Comparison of ENCODE assay signal across 26 cellular contexts in genomic region chr18:23245461-23245860, GRCh38.
"Had no signal": no experiment of that assay in that cellular context is flagged by ENCODE, and none has a peak within 500 bp of the region (broad histone marks: within the 10 kb centered on the region; RNA-seq: fewer than 3 reads in every experiment).

No MANE protein-coding gene starts in this region.

- H3K9me3 Mint-ChIP-seq: dendritic cell treated with granulocyte-macrophage colony-stimulating factor and Interleukin-4, amounts not matched to agents 40 ng/mL and 50 ng/mL, for 4 days; naive B cell; natural killer cell treated with Interleukin-12 subunit alpha and Interleukin-12 subunit beta and Interleukin-15 and Interleukin-18, amount 100 ng/mL, for 72 hours; stimulated activated effector memory CD8-positive, alpha-beta T cell treated with anti-CD3 and anti-CD28 coated beads, Interleukin-12 subunit alpha, Interleukin-12 subunit beta, amount 100 ng/mL, for 72 hours had no signal

- H3K36me3 Mint-ChIP-seq: naive B cell; natural killer cell treated with Interleukin-12 subunit alpha and Interleukin-12 subunit beta and Interleukin-15 and Interleukin-18, amount 100 ng/mL, for 72 hours; stimulated activated effector memory CD8-positive, alpha-beta T cell treated with anti-CD3 and anti-CD28 coated beads, Interleukin-12 subunit alpha, Interleukin-12 subunit beta, amount 100 ng/mL, for 72 hours had no signal

- DNase-seq: colonic mucosa; effector CD8-positive, alpha-beta T cell; endodermal cell; foreskin melanocyte; left cardiac atrium; left lung; mesenchymal stem cell; mucosa of descending colon; naive B cell; stimulated activated CD4-positive, alpha-beta T cell treated with anti-CD3 and anti-CD28 coated beads, Interleukin-2, amount 100 ng/mL, for 24 hours; stimulated activated CD4-positive, alpha-beta T cell treated with anti-CD3 and anti-CD28 coated beads, Interleukin-4, amount 100 ng/mL, for 24 hours; stimulated activated naive CD4-positive, alpha-beta T cell treated with Interleukin-2 at 50 U/mL for 16 hours; stomach; thyroid gland; trophoblast cell had no signal

- H3K4me1 ChIP-seq: colonic mucosa, esophagus muscularis mucosa, prostate gland, stomach had no signal

- H3K4me1 Mint-ChIP-seq: mesothelial cell of epicardium; stimulated activated effector memory CD8-positive, alpha-beta T cell treated with anti-CD3 and anti-CD28 coated beads, Interleukin-12 subunit alpha, Interleukin-12 subunit beta, amount 100 ng/mL, for 72 hours had no signal

- H3K27me3 ChIP-seq: colonic mucosa, esophagus muscularis mucosa, left lung, right atrium auricular region, stomach, thyroid gland, vagina had no signal

- H3K36me3 ChIP-seq: colonic mucosa, esophagus muscularis mucosa, prostate gland, right atrium auricular region, thyroid gland, vagina had no signal

- H3K4me3 Mint-ChIP-seq: dendritic cell treated with granulocyte-macrophage colony-stimulating factor and Interleukin-4, amounts not matched to agents 40 ng/mL and 50 ng/mL, for 4 days; endodermal cell; mesothelial cell of epicardium; naive B cell; natural killer cell treated with Interleukin-12 subunit alpha and Interleukin-12 subunit beta and Interleukin-15 and Interleukin-18, amount 100 ng/mL, for 72 hours; neural crest cell; stimulated activated effector memory CD8-positive, alpha-beta T cell treated with anti-CD3 and anti-CD28 coated beads, Interleukin-12 subunit alpha, Interleukin-12 subunit beta, amount 100 ng/mL, for 72 hours had no signal

- ATAC-seq: left cardiac atrium; left lung; mucosa of descending colon; natural killer cell treated with Interleukin-12 subunit alpha and Interleukin-12 subunit beta and Interleukin-15 and Interleukin-18, amount 100 ng/mL, for 72 hours; sciatic nerve; stimulated activated effector memory CD8-positive, alpha-beta T cell treated with anti-CD3 and anti-CD28 coated beads, Interleukin-12 subunit alpha, Interleukin-12 subunit beta, amount 100 ng/mL, for 72 hours had no signal

- H3K4me2 ChIP-seq: smooth muscle cell had no signal

- H3K27ac Mint-ChIP-seq: dendritic cell treated with granulocyte-macrophage colony-stimulating factor and Interleukin-4, amounts not matched to agents 40 ng/mL and 50 ng/mL, for 4 days; mesothelial cell of epicardium; naive B cell; natural killer cell treated with Interleukin-12 subunit alpha and Interleukin-12 subunit beta and Interleukin-15 and Interleukin-18, amount 100 ng/mL, for 72 hours; stimulated activated effector memory CD8-positive, alpha-beta T cell treated with anti-CD3 and anti-CD28 coated beads, Interleukin-12 subunit alpha, Interleukin-12 subunit beta, amount 100 ng/mL, for 72 hours had no signal

- H3K9me3 ChIP-seq: colonic mucosa, esophagus muscularis mucosa, left lung, mucosa of descending colon, prostate gland, right atrium auricular region, stomach, thyroid gland, vagina had no signal

- H3K4me3 ChIP-seq: colonic mucosa, esophagus muscularis mucosa, left lung, mucosa of descending colon, prostate gland, right atrium auricular region, smooth muscle cell, stomach, thyroid gland, vagina had no signal

- H3K27me3 Mint-ChIP-seq: dendritic cell treated with granulocyte-macrophage colony-stimulating factor and Interleukin-4, amounts not matched to agents 40 ng/mL and 50 ng/mL, for 4 days had no signal

- H3K27ac ChIP-seq: colonic mucosa, esophagus muscularis mucosa, left lung, prostate gland, right atrium auricular region, stomach, thyroid gland, vagina had no signal
